In genomic region chr5:150146862-150147579, GRCh38 we compare ENCODE assay signal across 14 cellular contexts. TPM values are rescaled to one million over a fixed set of nuclear protein-coding genes. Genes with fewer than 3 reads are reported as not detected.
A peak's percentile ranks its signal among the peaks of the same experiment; 100 is the strongest.
DNase-seq lines count a peak whose midpoint lies in the region; ATAC-seq and TF ChIP-seq lines count a peak whose summit lies in the region.
"Had no signal": no experiment of that assay in that cellular context is flagged by ENCODE, and none has a peak within 500 bp of the region (broad histone marks: within the 10 kb centered on the region; RNA-seq: fewer than 3 reads in every experiment).

No MANE protein-coding gene starts in this region.

- 79% methylated on average over 10 of the region's 14 CpGs for WGBS in hepatocyte (ENCODE audit: low lambda C conversion rate, missing lambda C conversion rate)
- WGBS in psoas muscle, 3 donors: 83 to 88% (median 86%) methylated on average over 13 to 14 of the region's 14 CpGs

- no peaks in the 10 kb centered on the region for H3K27me3 Mint-ChIP-seq in stimulated activated naive CD8-positive, alpha-beta T cell treated with anti-CD3 and anti-CD28 coated beads, Interleukin-15, amount 100 ng/mL, for 72 hours
- H3K27me3 Mint-ChIP-seq in activated CD4-positive, alpha-beta T cell treated with anti-CD3 and anti-CD28 coated beads, Interleukin-2, amount 10 ng/mL, durations not matched to agents 7 days and 5 days: no peaks in the 10 kb centered on the region

- H3K36me3 ChIP-seq in hepatocyte (replicated peaks; ENCODE audit: insufficient read depth, low read depth) (no peaks in the 10 kb centered on the region), psoas muscle (ENCODE audit: insufficient read depth in 1 of 2, low read depth in 1 of 2) (no peaks in the 10 kb centered on the region)

- H3K79me2 ChIP-seq in hepatocyte: peaks cover 69% of the 10 kb centered on the region

- H3K36me3 Mint-ChIP-seq in activated CD4-positive, alpha-beta T cell treated with anti-CD3 and anti-CD28 coated beads, Interleukin-2, amount 10 ng/mL, durations not matched to agents 7 days and 5 days (ENCODE audit: low read depth): no peaks in the 10 kb centered on the region

- no peak for TF ChIP-seq CTCF in hepatocyte (IDR thresholded peaks at IDR 0.05; ENCODE audit: poor library complexity)
- no peak for TF ChIP-seq CTCF in psoas muscle (IDR thresholded peaks at IDR 0.05)

- CTCF ChIA-PET in activated CD4-positive, alpha-beta T cell treated with anti-CD3 and anti-CD28 coated beads, Interleukin-2, amount 10 ng/mL, durations not matched to agents 7 days and 5 days (lab: Charles Lee): interaction anchor here (1.0 kb wide), 1 partner anchor 480 kb away, joined by 3 read pairs; no protein-coding TSS in a partner anchor

- H3K4me1 ChIP-seq in hepatocyte (ENCODE audit: insufficient read depth): peaks cover 57% of the 10 kb centered on the region
- H3K4me1 ChIP-seq in psoas muscle: peaks cover 10% of the 10 kb centered on the region

- H4K20me1 ChIP-seq in hepatocyte (ENCODE audit: insufficient read depth, poor library complexity, severe bottlenecking): no peaks in the 10 kb centered on the region

- H3K4me3 Mint-ChIP-seq in stimulated activated naive CD8-positive, alpha-beta T cell treated with anti-CD3 and anti-CD28 coated beads, Interleukin-15, amount 100 ng/mL, for 72 hours: no peak overlapping the region
- no peak overlapping the region for H3K4me3 Mint-ChIP-seq in activated CD4-positive, alpha-beta T cell treated with anti-CD3 and anti-CD28 coated beads, Interleukin-2, amount 10 ng/mL, durations not matched to agents 7 days and 5 days

- no peaks in the 10 kb centered on the region for H3K9me3 Mint-ChIP-seq in stimulated activated naive CD8-positive, alpha-beta T cell treated with anti-CD3 and anti-CD28 coated beads, Interleukin-15, amount 100 ng/mL, for 72 hours
- no peaks in the 10 kb centered on the region for H3K9me3 Mint-ChIP-seq in activated CD4-positive, alpha-beta T cell treated with anti-CD3 and anti-CD28 coated beads, Interleukin-2, amount 10 ng/mL, durations not matched to agents 7 days and 5 days

- H3K27me3 ChIP-seq in hepatocyte (no peaks in the 10 kb centered on the region), psoas muscle (ENCODE audit: insufficient read depth in 3 of 3, low read length in 2 of 3) (no peaks in the 10 kb centered on the region)

- no peak overlapping the region for H3K4me3 ChIP-seq in hepatocyte
- H3K4me3 ChIP-seq in psoas muscle: peak overlapping the region; percentile 26

- intact Hi-C loops in psoas muscle (cut with DNase I): no loop called here

- H3K27ac ChIP-seq in hepatocyte (peak overlapping the region; percentile 93), psoas muscle (peak overlapping the region; percentile 27)
- H3K27ac ChIP-seq: HL-60 had no signal

- no peak overlapping the region for H2AFZ ChIP-seq in hepatocyte

- DNase-seq in stimulated activated naive CD8-positive, alpha-beta T cell treated with anti-CD3 and anti-CD28 coated beads, Interleukin-15, amount 100 ng/mL, for 72 hours: no peak
- no peak for DNase-seq in stimulated activated naive CD8-positive, alpha-beta T cell treated with anti-CD3 and anti-CD28 coated beads, Interleukin-15, Interleukin-2, amounts not matched to agents 100 U/mL and 50 U/mL, for 24 hours
- DNase-seq in hepatocyte (ENCODE audit: low spot score) (no peak), psoas muscle (no peak)
- no peak for DNase-seq in activated CD4-positive, alpha-beta T cell treated with anti-CD3 and anti-CD28 coated beads, Interleukin-2, amount 10 ng/mL, durations not matched to agents 7 days and 5 days
- no peak for DNase-seq in stimulated activated CD4-positive, alpha-beta T cell treated with anti-CD3 and anti-CD28 coated beads, Interleukin-2, amount 100 ng/mL, for 24 hours
- no peak for DNase-seq in activated effector memory CD4-positive, alpha-beta T cell treated with Interleukin-2 at 50 U/mL for 16 hours
- DNase-seq: activated CD4-positive, alpha-beta T cell treated with anti-CD3 and anti-CD28 coated beads, Interleukin-2, amount 50 U/mL, for 1 hour; NCI-H2171 treated with DMSO at 0.1 percent for 48 hours; T-helper 2 cell had no signal

- POLR2A ChIA-PET in activated CD4-positive, alpha-beta T cell treated with anti-CD3 and anti-CD28 coated beads, Interleukin-2, amount 10 ng/mL, durations not matched to agents 7 days and 5 days (lab: Charles Lee): no interaction called here

- H3K4me2 ChIP-seq in hepatocyte: peak overlapping the region; percentile 58

- H3K27ac Mint-ChIP-seq in stimulated activated naive CD8-positive, alpha-beta T cell treated with anti-CD3 and anti-CD28 coated beads, Interleukin-15, amount 100 ng/mL, for 72 hours: no peak overlapping the region
- no peak overlapping the region for H3K27ac Mint-ChIP-seq in activated CD4-positive, alpha-beta T cell treated with anti-CD3 and anti-CD28 coated beads, Interleukin-2, amount 10 ng/mL, durations not matched to agents 7 days and 5 days

- no peaks in the 10 kb centered on the region for H3K9me3 ChIP-seq in hepatocyte (ENCODE audit: low read depth)
- H3K9me3 ChIP-seq in psoas muscle: no peaks in the 10 kb centered on the region

- no peaks in the 10 kb centered on the region for H3K4me1 Mint-ChIP-seq in stimulated activated naive CD8-positive, alpha-beta T cell treated with anti-CD3 and anti-CD28 coated beads, Interleukin-15, amount 100 ng/mL, for 72 hours
- H3K4me1 Mint-ChIP-seq in activated CD4-positive, alpha-beta T cell treated with anti-CD3 and anti-CD28 coated beads, Interleukin-2, amount 10 ng/mL, durations not matched to agents 7 days and 5 days: peaks cover 38% of the 10 kb centered on the region

- H3K9me2 ChIP-seq in hepatocyte (replicated peaks; ENCODE audit: insufficient read depth): no peaks in the 10 kb centered on the region

- peak; percentile 10 for ATAC-seq in stimulated activated naive CD8-positive, alpha-beta T cell treated with anti-CD3 and anti-CD28 coated beads, Interleukin-15, amount 100 ng/mL, for 72 hours
- no peak for ATAC-seq in stimulated activated naive CD8-positive, alpha-beta T cell treated with anti-CD3 and anti-CD28 coated beads, Interleukin-15, Interleukin-2, amounts not matched to agents 100 U/mL and 50 U/mL, for 24 hours
- ATAC-seq in psoas muscle (no peak), HG02571 (IDR thresholded peaks at IDR 0.05; ENCODE audit: unreplicated experiment) (no peak)

RNA-seq across cellular contexts. Expression of gene PDGFRB, which starts 8.6 kb away (rescaled TPM):
- total RNA-seq in hepatocyte (36.8 and 55.1 TPM in 2 replicates), psoas muscle (10 to 100 TPM; 34.0 to 56.0 (median 39.1) TPM)
- polyA plus RNA-seq in hepatocyte (55.2 and 62.9 TPM in 2 replicates), psoas muscle (10 to 100 TPM; 14.6 to 19.9 (median 19.2) TPM)
- 1 to 10 TPM; 1.9 to 3.6 TPM for total RNA-seq in activated CD4-positive, alpha-beta T cell treated with anti-CD3 and anti-CD28 coated beads, Interleukin-2, amount 10 ng/mL, durations not matched to agents 7 days and 5 days

RNA-seq across cellular contexts. Expression of gene CDX1, which starts 19.6 kb away (rescaled TPM):
- total RNA-seq in hepatocyte: 54.6 and 58.2 TPM in 2 replicates
- 43.3 and 46.9 TPM in 2 replicates for polyA plus RNA-seq in hepatocyte
- total RNA-seq in psoas muscle: not detected
- under 1 TPM in 2 of 3 donors, not detected in 1; 0.06 to 0.08 TPM for polyA plus RNA-seq in psoas muscle
- total RNA-seq in activated CD4-positive, alpha-beta T cell treated with anti-CD3 and anti-CD28 coated beads, Interleukin-2, amount 10 ng/mL, durations not matched to agents 7 days and 5 days: not detected
- total RNA-seq: bronchial epithelial cell, endothelial cell of umbilical vein had no signal
- polyA plus RNA-seq: endothelial cell of umbilical vein had no signal

RNA-seq across cellular contexts. Expression of gene SLC6A7, which starts 42.8 kb away (rescaled TPM):
- total RNA-seq in hepatocyte: 0.88 and 1.1 TPM in 2 replicates
- polyA plus RNA-seq in hepatocyte: 0.39 and 0.99 TPM in 2 replicates
- not detected for total RNA-seq in psoas muscle
- polyA plus RNA-seq in psoas muscle: not detected
- total RNA-seq in activated CD4-positive, alpha-beta T cell treated with anti-CD3 and anti-CD28 coated beads, Interleukin-2, amount 10 ng/mL, durations not matched to agents 7 days and 5 days: not detected
- total RNA-seq: bronchial epithelial cell, endothelial cell of umbilical vein had no signal
- polyA plus RNA-seq: endothelial cell of umbilical vein had no signal

Comparison
In these comparisons a context has a peak if more than half of its experiments do, and no peak if none do; other contexts are left out.
1. RNA of gene CDX1, which starts 19.6 kb away (total RNA-seq): 54.6 to 58.2 TPM in hepatocyte; not detected in psoas muscle and not detected in activated CD4-positive, alpha-beta T cell treated with anti-CD3 and anti-CD28 coated beads, Interleukin-2, amount 10 ng/mL, durations not matched to agents 7 days and 5 days; every median in the first group is over 10 times any median in the second.